In genomic region chr15:75723847-75724660, GRCh38 we compare ENCODE assay signal across 1 cellular context.
TF ChIP-seq lines count a peak whose summit lies in the region.

No MANE protein-coding gene starts in this region.

TF ChIP-seq in HEK293, 187 proteins besides CTCF, POLR2A, EP300 and RAD21 (continued from another document and continues in another):
- TF ChIP-seq ZBTB10 (tag by site-specific recombination; IDR thresholded peaks at IDR 0.05), result peak; percentile 50
- TF ChIP-seq KLF7 (tag by site-specific recombination; IDR thresholded peaks at IDR 0.05; ENCODE audit: borderline replicate concordance), result no peak
- no peak for TF ChIP-seq ZNF510 (tag by site-specific recombination; IDR thresholded peaks at IDR 0.05; ENCODE audit: insufficient replicate concordance)
- TF ChIP-seq ZNF2 (tag by site-specific recombination; IDR thresholded peaks at IDR 0.05), result no peak
- no peak for TF ChIP-seq WT1 (tag by site-specific recombination; IDR thresholded peaks at IDR 0.05)
- no peak for TF ChIP-seq ZBTB11 (tag by site-specific recombination; conservative IDR thresholded peaks at IDR 0.05; ENCODE audit: low read depth)
- TF ChIP-seq ZNF398 (tag by site-specific recombination; IDR thresholded peaks at IDR 0.05), result 0 out of 2 replicates have a peak, but pooled peaks have one; percentile 18
- TF ChIP-seq ZNF394 (tag by site-specific recombination; IDR thresholded peaks at IDR 0.05; ENCODE audit: borderline replicate concordance), result no peak
- no peak for TF ChIP-seq OSR2 (tag by site-specific recombination; IDR thresholded peaks at IDR 0.05)
- TF ChIP-seq PRDM2 (tag by site-specific recombination; IDR thresholded peaks at IDR 0.05; ENCODE audit: borderline replicate concordance), result no peak
- TF ChIP-seq ZNF16 (tag by site-specific recombination; IDR thresholded peaks at IDR 0.05; ENCODE audit: low read depth), result no peak
- no peak for TF ChIP-seq ZBTB26 (tag by site-specific recombination; optimal IDR thresholded peaks at IDR 0.05)
- no peak for TF ChIP-seq ZNF433 (tag by site-specific recombination; IDR thresholded peaks at IDR 0.05; ENCODE audit: low read depth)
- peak; percentile 85 for TF ChIP-seq ZNF600 (tag by site-specific recombination; IDR thresholded peaks at IDR 0.05)
- no peak for TF ChIP-seq YY2 (tag by site-specific recombination; IDR thresholded peaks at IDR 0.05)
- TF ChIP-seq GLIS2 (tag by site-specific recombination; IDR thresholded peaks at IDR 0.05), result peak; percentile 8; the same call in 1 of the 2 replicates
- TF ChIP-seq ZNF692 (tag by site-specific recombination; IDR thresholded peaks at IDR 0.05), result peak; percentile 55; the same call in 1 of the 2 replicates
- peak; percentile 23; the same call in 1 of the 2 replicates for TF ChIP-seq ZSCAN30 (tag by site-specific recombination; IDR thresholded peaks at IDR 0.05)
- no peak for TF ChIP-seq ZNF155 (tag by site-specific recombination; IDR thresholded peaks at IDR 0.05)
- TF ChIP-seq PRDM4 (tag by site-specific recombination; IDR thresholded peaks at IDR 0.05), result 0 out of 2 replicates have a peak, but pooled peaks have one; percentile 21
- TF ChIP-seq ZSCAN4 (tag by site-specific recombination; IDR thresholded peaks at IDR 0.05), result 0 out of 2 replicates have a peak, but pooled peaks have one; percentile 8
- TF ChIP-seq AEBP2 (tag by site-specific recombination; IDR thresholded peaks at IDR 0.05; ENCODE audit: borderline replicate concordance), result no peak
- TF ChIP-seq OVOL3 (tag by site-specific recombination; IDR thresholded peaks at IDR 0.05), result no peak
- TF ChIP-seq SETDB1 (IDR thresholded peaks at IDR 0.05; ENCODE audit: insufficient read length, low read length), result no peak
- no peak for TF ChIP-seq ZBTB7A (tag by site-specific recombination; IDR thresholded peaks at IDR 0.05; ENCODE audit: low read depth)
- no peak for TF ChIP-seq ZNF610 (tag by site-specific recombination; IDR thresholded peaks at IDR 0.05; ENCODE audit: borderline replicate concordance)
- TF ChIP-seq MEIS1 (CRISPR knock-in tag; IDR thresholded peaks at IDR 0.05; ENCODE audit: borderline replicate concordance), result no peak
- no peak for TF ChIP-seq ZNF747 (tag by site-specific recombination; IDR thresholded peaks at IDR 0.05)
- TF ChIP-seq ZNF114 (tag by site-specific recombination; IDR thresholded peaks at IDR 0.05), result no peak
- TF ChIP-seq ZNF677 (tag by site-specific recombination; IDR thresholded peaks at IDR 0.05), result no peak
- no peak for TF ChIP-seq ZNF248 (tag by site-specific recombination; IDR thresholded peaks at IDR 0.05)
- TF ChIP-seq ZNF501 (tag by site-specific recombination; IDR thresholded peaks at IDR 0.05), result no peak
- TF ChIP-seq SCRT1 (tag by site-specific recombination; IDR thresholded peaks at IDR 0.05; ENCODE audit: borderline replicate concordance), result no peak
- TF ChIP-seq RBAK (tag by site-specific recombination; IDR thresholded peaks at IDR 0.05), result no peak
- TF ChIP-seq ZNF112 (tag by site-specific recombination; IDR thresholded peaks at IDR 0.05), result no peak
